In the genomic region with DNA sequence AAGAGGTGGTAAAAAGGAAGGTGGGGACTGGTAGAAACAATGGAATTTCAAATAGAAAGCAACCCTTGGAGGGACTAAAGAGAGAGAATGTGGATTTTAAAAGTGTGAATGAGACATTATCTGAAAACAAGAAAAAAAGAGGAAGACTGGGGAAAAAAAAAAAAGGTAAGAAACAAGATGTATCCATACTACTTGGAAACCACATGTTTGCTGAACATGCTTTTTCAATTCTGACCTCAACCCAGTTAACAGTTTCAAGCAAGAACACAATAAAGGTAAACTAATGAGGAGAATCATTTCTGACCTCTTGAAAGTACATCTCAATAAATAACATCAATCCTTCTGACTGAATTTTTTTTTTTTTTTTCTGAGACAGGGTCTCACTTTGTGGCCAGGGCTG, we compare ENCODE assay signal across 16 cellular contexts.
DNase-seq lines count a peak whose midpoint lies in the region; ATAC-seq and TF ChIP-seq lines count a peak whose summit lies in the region.
"Had no signal": no experiment of that assay in that cellular context is flagged by ENCODE, and none has a peak within 500 bp of the region (broad histone marks: within the 10 kb centered on the region; RNA-seq: fewer than 3 reads in every experiment).

No MANE protein-coding gene starts in this region.

- no peaks in the 10 kb centered on the region for H3K27me3 ChIP-seq in ACC112 (ENCODE audit: insufficient read depth, low read length)
- no peaks in the 10 kb centered on the region for H3K27me3 ChIP-seq in DND-41 (ENCODE audit: insufficient read depth, low read length, poor library complexity)
- H3K27me3 ChIP-seq in SU-DHL-6 (ENCODE audit: low read length): no peaks in the 10 kb centered on the region
- H3K27me3 ChIP-seq: right atrium auricular region had no signal

- H3K4me2 ChIP-seq in DND-41 (ENCODE audit: insufficient read depth, low read length) (peak overlapping the region; percentile 83), SU-DHL-6 (ENCODE audit: low read depth, low read length, poor library complexity, severe bottlenecking) (peak overlapping the region; percentile 99)

- H3K9ac ChIP-seq in DND-41 (ENCODE audit: low read depth, low read length): peak overlapping the region; percentile 93; the same call in 1 of the 2 replicates
- H3K9ac ChIP-seq in SU-DHL-6 (ENCODE audit: low read length): peak overlapping the region; percentile 95; the same call in 1 of the 2 replicates

- peaks cover 46% of the 10 kb centered on the region; the same call in 1 of the 2 replicates for H4K20me1 ChIP-seq in DND-41 (ENCODE audit: insufficient read depth, low read length)
- peaks cover 5% of the 10 kb centered on the region; the same call in 1 of the 2 replicates for H4K20me1 ChIP-seq in SU-DHL-6 (ENCODE audit: low read depth, low read length)

- H3K36me3 ChIP-seq in ACC112 (ENCODE audit: insufficient read depth, low read length) (peaks cover 8% of the 10 kb centered on the region), DND-41 (ENCODE audit: insufficient read depth, low read length) (peaks cover 18% of the 10 kb centered on the region), SU-DHL-6 (ENCODE audit: low read length) (no peaks in the 10 kb centered on the region)

- H3K27ac ChIP-seq in ACC112 (ENCODE audit: low read depth, low read length) (no peak overlapping the region), DND-41 (ENCODE audit: low read length) (no peak overlapping the region), SU-DHL-6 (ENCODE audit: low read depth, low read length) (peak overlapping the region; percentile 25; the same call in 1 of the 2 replicates)
- H3K27ac ChIP-seq: right atrium auricular region had no signal

- H2AFZ ChIP-seq in ACC112 (ENCODE audit: low read length, unreplicated experiment): no peak overlapping the region
- H2AFZ ChIP-seq in DND-41 (ENCODE audit: low read depth, low read length): no peak overlapping the region
- no peak overlapping the region for H2AFZ ChIP-seq in SU-DHL-6 (ENCODE audit: low read depth, low read length, severe bottlenecking)

- no peaks in the 10 kb centered on the region for H3K9me3 ChIP-seq in DND-41 (ENCODE audit: insufficient read depth, low read length, severe bottlenecking)
- H3K9me3 ChIP-seq in SU-DHL-6 (ENCODE audit: insufficient read depth, low read length): no peaks in the 10 kb centered on the region
- H3K9me3 ChIP-seq: right atrium auricular region had no signal

- no peak for ATAC-seq in DND-41 (ENCODE audit: insufficient read depth, low read depth)

- no peaks in the 10 kb centered on the region for H3K9me2 ChIP-seq in SU-DHL-6 (replicated peaks; ENCODE audit: insufficient read depth, low read length)

- H3K4me1 ChIP-seq in ACC112 (ENCODE audit: control insufficient read depth, insufficient read depth, low read length, unreplicated experiment): peaks cover 27% of the 10 kb centered on the region
- H3K4me1 ChIP-seq in DND-41 (ENCODE audit: insufficient read depth, low read length): peaks cover 41% of the 10 kb centered on the region

- in situ Hi-C loops in GM13976 (cut with MboI; ENCODE audit: low sequenced_read_pairs, unreplicated experiment): no loop called here

- peaks cover 8% of the 10 kb centered on the region for H3F3A ChIP-seq in SU-DHL-6 (ENCODE audit: insufficient read depth)

- DNase-seq in DND-41: no peak
- DNase-seq in epithelial cell of esophagus (ENCODE audit: low read depth): no peak
- no peak for DNase-seq in NOMO-1 (lab: John Stamatoyannopoulos, UW; ENCODE audit: unreplicated experiment in 2 of 2)
- DNase-seq in NCI-H748 treated with DMSO at 0.1 percent for 48 hours (lab: John Stamatoyannopoulos, UW): no peak
- DNase-seq in NCI-H1048 (lab: John Stamatoyannopoulos, UW): no peak
- DNase-seq in GM13976 (ENCODE audit: low spot score): no peak
- DNase-seq: activated CD4-positive, alpha-beta T cell treated with anti-CD3 and anti-CD28 coated beads, Interleukin-2, amount 50 U/mL, for 1 hour; anterior cingulate cortex; foreskin fibroblast; GF-D8; IMR-90; NCI-H187; stimulated activated CD4-positive, alpha-beta T cell treated with anti-CD3 and anti-CD28 coated beads, Interleukin-4, amount 100 ng/mL, for 4 hours had no signal

- H3K79me2 ChIP-seq in ACC112 (ENCODE audit: control insufficient read depth, insufficient read depth, low read length, unreplicated experiment) (peaks cover 77% of the 10 kb centered on the region), DND-41 (ENCODE audit: insufficient read depth, low read length) (peaks cover 79% of the 10 kb centered on the region), SU-DHL-6 (ENCODE audit: insufficient read depth, low read length) (peaks cover 77% of the 10 kb centered on the region)

- TF ChIP-seq CTCF in DND-41 (IDR thresholded peaks at IDR 0.05; ENCODE audit: borderline replicate concordance, extremely low read depth, low read length, poor library complexity, severe bottlenecking) (no peak), SU-DHL-6 (IDR thresholded peaks at IDR 0.05; ENCODE audit: insufficient read depth, low read length, poor library complexity, severe bottlenecking) (no peak), epithelial cell of esophagus (IDR thresholded peaks at IDR 0.05; ENCODE audit: insufficient read depth, low read depth, low read length, missing control alignments) (no peak), GM13976 (IDR thresholded peaks at IDR 0.05; ENCODE audit: borderline replicate concordance, control extremely low read depth, extremely low read depth, insufficient read depth, missing control alignments) (no peak)

- H3K4me3 ChIP-seq in ACC112 (ENCODE audit: low read depth, low read length) (peak overlapping the region; percentile 24; the same call in 1 of the 2 replicates), DND-41 (ENCODE audit: low read depth in 1 of 2, low read length in 2 of 2) (peak overlapping the region in 1 of 2 experiments; percentile 26; a peak in 1 of 4 replicates), SU-DHL-6 (ENCODE audit: insufficient read depth, low read length, poor library complexity, severe bottlenecking) (no peak overlapping the region), epithelial cell of esophagus (ENCODE audit: low read length) (peak overlapping the region; percentile 4)
- H3K4me3 ChIP-seq: right atrium auricular region had no signal
